21 cellular contexts compared by ENCODE assay signal in genomic region chr2:169609264-169609663, GRCh38. TPM values are rescaled to one million over a fixed set of nuclear protein-coding genes. Genes with fewer than 3 reads are reported as not detected.
DNase-seq lines count a peak whose midpoint lies in the region; ATAC-seq, FAIRE-seq and TF ChIP-seq lines count a peak whose summit lies in the region.
"Had no signal": no experiment of that assay in that cellular context is flagged by ENCODE, and none has a peak within 500 bp of the region (broad histone marks: within the 10 kb centered on the region; RNA-seq: fewer than 3 reads in every experiment).

No MANE protein-coding gene starts in this region.

- ATAC-seq in stimulated activated naive CD8-positive, alpha-beta T cell treated with anti-CD3 and anti-CD28 coated beads, Interleukin-15, amount 100 ng/mL, for 72 hours: no peak
- no peak for ATAC-seq in HepG2
- ATAC-seq in HG02642 (IDR thresholded peaks at IDR 0.05; ENCODE audit: poor library complexity, unreplicated experiment): no peak
- ATAC-seq in effector memory CD8-positive, alpha-beta T cell (replicated peaks): no peak
- ATAC-seq: A549, GM12878, HCT116 had no signal

- H3K4me3 Mint-ChIP-seq in stimulated activated naive CD8-positive, alpha-beta T cell treated with anti-CD3 and anti-CD28 coated beads, Interleukin-15, Interleukin-2, amounts not matched to agents 100 ng/mL and 50 ng/mL, for 24 hours: no peak overlapping the region
- no peak overlapping the region for H3K4me3 Mint-ChIP-seq in stimulated activated naive CD8-positive, alpha-beta T cell treated with anti-CD3 and anti-CD28 coated beads, Interleukin-15, amount 100 ng/mL, for 72 hours
- H3K4me3 Mint-ChIP-seq in effector memory CD8-positive, alpha-beta T cell: no peak overlapping the region
- H3K4me3 Mint-ChIP-seq: CD4-positive, alpha-beta memory T cell; HFFc6 had no signal

- H3K27me3 ChIP-seq in HepG2 (ENCODE audit: control insufficient read depth in 1 of 2, insufficient read depth in 2 of 2, low read length in 2 of 2) (no peaks in the 10 kb centered on the region), osteoblast (ENCODE audit: insufficient read depth, low read length) (no peaks in the 10 kb centered on the region)

- H3K4me2 ChIP-seq in HepG2 (ENCODE audit: low read depth, low read length) (no peak overlapping the region), osteoblast (ENCODE audit: insufficient read depth, low read length) (no peak overlapping the region)
- H3K4me2 ChIP-seq: A549 had no signal

- CTCF ChIA-PET in HepG2 (lab: Yijun Ruan, JAX; ENCODE audit: low intra/inter-chr PET ratio, low total read pairs): no interaction called here

- peak; percentile 6 for DNase-seq in DMS 273 (lab: John Stamatoyannopoulos, UW; ENCODE audit: unreplicated experiment)
- no peak for DNase-seq in DMS 273 treated with DMSO at 0.1 percent for 48 hours (lab: John Stamatoyannopoulos, UW)
- no peak for DNase-seq in stimulated activated naive CD8-positive, alpha-beta T cell treated with anti-CD3 and anti-CD28 coated beads, Interleukin-15, amount 100 ng/mL, for 72 hours
- no peak for DNase-seq in HepG2 (ENCODE audit: low spot score)
- no peak for DNase-seq in osteoblast (ENCODE audit: insufficient read length, low spot score, missing footprints)
- no peak for DNase-seq in effector memory CD8-positive, alpha-beta T cell
- DNase-seq: AML-193; CD4-positive, alpha-beta memory T cell; DMS53; DND-41; EL; GOT3; H7; HFFc6 had no signal

- H3K36me3 Mint-ChIP-seq in stimulated activated naive CD8-positive, alpha-beta T cell treated with anti-CD3 and anti-CD28 coated beads, Interleukin-15, Interleukin-2, amounts not matched to agents 100 ng/mL and 50 ng/mL, for 24 hours (ENCODE audit: low read depth): peaks cover 80% of the 10 kb centered on the region
- H3K36me3 Mint-ChIP-seq in effector memory CD8-positive, alpha-beta T cell (ENCODE audit: insufficient read depth): peaks cover 92% of the 10 kb centered on the region

- H3K27ac Mint-ChIP-seq in stimulated activated naive CD8-positive, alpha-beta T cell treated with anti-CD3 and anti-CD28 coated beads, Interleukin-15, Interleukin-2, amounts not matched to agents 100 ng/mL and 50 ng/mL, for 24 hours: peak overlapping the region; percentile 47
- peak overlapping the region in 1 of 2 donors; percentile 26 for H3K27ac Mint-ChIP-seq in stimulated activated naive CD8-positive, alpha-beta T cell treated with anti-CD3 and anti-CD28 coated beads, Interleukin-15, amount 100 ng/mL, for 72 hours
- H3K27ac Mint-ChIP-seq in effector memory CD8-positive, alpha-beta T cell: peak overlapping the region in 1 of 2 donors; percentile 52
- H3K27ac Mint-ChIP-seq: HFFc6 had no signal

- TF ChIP-seq EP300 in HepG2 (IDR thresholded peaks at IDR 0.05; ENCODE audit: low read depth in 2 of 2, low read length in 2 of 2) (no peak), HepG2 (CRISPR knock-in tag; IDR thresholded peaks at IDR 0.05; ENCODE audit: borderline replicate concordance) (no peak)

- H3K9me3 ChIP-seq in HepG2 (ENCODE audit: low read length) (no peaks in the 10 kb centered on the region), osteoblast (ENCODE audit: low read depth, low read length) (no peaks in the 10 kb centered on the region)
- H3K9me3 ChIP-seq: A549 had no signal

- no peaks in the 10 kb centered on the region for H3K4me1 Mint-ChIP-seq in stimulated activated naive CD8-positive, alpha-beta T cell treated with anti-CD3 and anti-CD28 coated beads, Interleukin-15, Interleukin-2, amounts not matched to agents 100 ng/mL and 50 ng/mL, for 24 hours (ENCODE audit: low read depth)
- H3K4me1 Mint-ChIP-seq in stimulated activated naive CD8-positive, alpha-beta T cell treated with anti-CD3 and anti-CD28 coated beads, Interleukin-15, amount 100 ng/mL, for 72 hours: no peaks in the 10 kb centered on the region
- peaks cover 0 to 7% of the 10 kb centered on the region in 2 donors for H3K4me1 Mint-ChIP-seq in effector memory CD8-positive, alpha-beta T cell (ENCODE audit: low read depth in 2 of 2)

- TF ChIP-seq RAD21 in HepG2 (CRISPR knock-in tag; IDR thresholded peaks at IDR 0.05): no peak

- H3K4me3 ChIP-seq in HepG2 (replicated peaks in 1 of 3; ENCODE audit: insufficient read depth in 1 of 3, low read depth in 2 of 3, low read length in 3 of 3) (no peak overlapping the region), osteoblast (ENCODE audit: insufficient read depth, low read length) (no peak overlapping the region)
- H3K4me3 ChIP-seq: A549, GM12878 had no signal

- H3K9ac ChIP-seq in HepG2 (ENCODE audit: insufficient read depth, low read depth, low read length): no peak overlapping the region

- BruUV-seq in HepG2 (replicated peaks; lab: Mats Ljungman, UMichigan): TSS peak; percentile 25

- H3K27me3 Mint-ChIP-seq in stimulated activated naive CD8-positive, alpha-beta T cell treated with anti-CD3 and anti-CD28 coated beads, Interleukin-15, Interleukin-2, amounts not matched to agents 100 ng/mL and 50 ng/mL, for 24 hours: no peaks in the 10 kb centered on the region
- H3K27me3 Mint-ChIP-seq in stimulated activated naive CD8-positive, alpha-beta T cell treated with anti-CD3 and anti-CD28 coated beads, Interleukin-15, amount 100 ng/mL, for 72 hours: no peaks in the 10 kb centered on the region
- H3K27me3 Mint-ChIP-seq in effector memory CD8-positive, alpha-beta T cell: no peaks in the 10 kb centered on the region
- H3K27me3 Mint-ChIP-seq: CD4-positive, alpha-beta memory T cell had no signal

- WGBS in HepG2 (ENCODE audit: low lambda C conversion rate): 86% methylated on average over 2 of the region's 2 CpGs

- H3K36me3 ChIP-seq in HepG2 (replicated peaks in 1 of 2; ENCODE audit: control insufficient read depth in 1 of 2, insufficient read depth in 2 of 2, low read length in 2 of 2): peaks cover 18 to 79% of the 10 kb centered on the region in 2 experiments
- H3K36me3 ChIP-seq in osteoblast (ENCODE audit: insufficient read depth, low read length): peaks cover 64% of the 10 kb centered on the region

- H3K27ac ChIP-seq in HepG2 (ENCODE audit: extremely low read length, insufficient read depth, low read length) (no peak overlapping the region), osteoblast (ENCODE audit: low read depth, low read length) (no peak overlapping the region)
- H3K27ac ChIP-seq: 22Rv1, A549, C4-2B had no signal

- TF ChIP-seq CTCF in HepG2 (CRISPR knock-in tag; IDR thresholded peaks at IDR 0.05) (no peak), osteoblast (IDR thresholded peaks at IDR 0.05; ENCODE audit: extremely low read depth, low read depth, low read length) (no peak)

- in situ Hi-C loops in HepG2 (cut with HindIII; ENCODE audit: extremely low pct_ligation_motif_present, low pct_unique_long_range_greater_than_20kb): no loop called here

- TF ChIP-seq POLR2A in HepG2 (IDR thresholded peaks at IDR 0.05; ENCODE audit: insufficient read depth in 1 of 2, low read depth in 2 of 2, low read length in 2 of 2): no peak

- POLR2A ChIA-PET in HepG2 (lab: Yijun Ruan, JAX): no interaction called here

- FAIRE-seq in HepG2 (lab: Jason Lieb, UNC): no peak
- FAIRE-seq: A549, GM12878 had no signal

- intact Hi-C loops in HepG2 (cut with micrococcal nuclease; ENCODE audit: unreplicated experiment): no loop called here

- H3K4me1 ChIP-seq in HepG2 (ENCODE audit: insufficient read depth, low read length) (no peaks in the 10 kb centered on the region), osteoblast (ENCODE audit: insufficient read depth, low read length) (no peaks in the 10 kb centered on the region)
- H3K4me1 ChIP-seq: A549 had no signal

- H3K79me2 ChIP-seq in HepG2 (ENCODE audit: insufficient read depth, low read length) (peaks cover under 1% of the 10 kb centered on the region), osteoblast (ENCODE audit: insufficient read depth, low read length) (peaks cover 2% of the 10 kb centered on the region)

- H2AFZ ChIP-seq in HepG2 (ENCODE audit: low read length) (no peak overlapping the region), osteoblast (ENCODE audit: low read length) (no peak overlapping the region)

- no peaks in the 10 kb centered on the region; the same call in 1 of the 2 replicates for H4K20me1 ChIP-seq in HepG2 (ENCODE audit: insufficient read depth, low read length)
- no peaks in the 10 kb centered on the region for H4K20me1 ChIP-seq in osteoblast (ENCODE audit: insufficient read depth, low read length)

- no peaks in the 10 kb centered on the region for H3K9me3 Mint-ChIP-seq in stimulated activated naive CD8-positive, alpha-beta T cell treated with anti-CD3 and anti-CD28 coated beads, Interleukin-15, Interleukin-2, amounts not matched to agents 100 ng/mL and 50 ng/mL, for 24 hours
- no peaks in the 10 kb centered on the region for H3K9me3 Mint-ChIP-seq in stimulated activated naive CD8-positive, alpha-beta T cell treated with anti-CD3 and anti-CD28 coated beads, Interleukin-15, amount 100 ng/mL, for 72 hours
- no peaks in the 10 kb centered on the region for H3K9me3 Mint-ChIP-seq in effector memory CD8-positive, alpha-beta T cell
- H3K9me3 Mint-ChIP-seq: CD4-positive, alpha-beta memory T cell; HFFc6 had no signal

RNA-seq across cellular contexts. Expression of gene PPIG, which starts 25.1 kb away (rescaled TPM):
- total RNA-seq in HepG2 (2016; rRNA removed; fragmentation: Illumina TruSeq; extraction: Trizol) (81.0 and 133 TPM in 2 replicates), osteoblast (23.3 and 25.3 TPM in 2 replicates)
- total RNA-seq in HepG2 (2016; cell fraction: cytosol; rRNA removed; fragmentation: Illumina TruSeq; extraction: Trizol; ENCODE audit: low read depth): 43.8 and 52.0 TPM in 2 replicates
- total RNA-seq in HepG2 (2016; cell fraction: insoluble cytoplasmic fraction; rRNA removed; fragmentation: Illumina TruSeq; extraction: Trizol): 82.9 and 127 TPM in 2 replicates
- total RNA-seq in HepG2 (2016; cell fraction: membrane; rRNA removed; fragmentation: Illumina TruSeq; extraction: Trizol): 24.4 and 29.2 TPM in 2 replicates
- total RNA-seq in HepG2 (2016; cell fraction: nucleus; rRNA removed; fragmentation: Illumina TruSeq; extraction: Trizol): 72.4 and 83.1 TPM in 2 replicates
- polyA plus RNA-seq in HepG2 (2011; rRNA removed): 22.2 and 31.3 TPM in 2 replicates
- polyA plus RNA-seq in HepG2 (2011; cell fraction: cytosol; rRNA removed): 8.5 and 17.7 TPM in 2 replicates
- polyA plus RNA-seq in HepG2 (2011; cell fraction: nucleus; rRNA removed): 13.5 and 16.6 TPM in 2 replicates
- 32.8 and 61.8 TPM in 2 replicates for polyA plus RNA-seq in HepG2 (2012)
- polyA plus RNA-seq in HepG2 (2016; cell fraction: cytosol; fragmentation: Illumina TruSeq; extraction: Trizol; ENCODE audit: low read depth): 2.2 and 3.7 TPM in 2 replicates
- 126 and 138 TPM in 2 replicates for polyA plus RNA-seq in HepG2 (2016; cell fraction: insoluble cytoplasmic fraction; fragmentation: Illumina TruSeq; extraction: Trizol; ENCODE audit: low read depth)
- 5.0 and 7.1 TPM in 2 replicates for polyA plus RNA-seq in HepG2 (2016; cell fraction: membrane; fragmentation: Illumina TruSeq; extraction: Trizol; ENCODE audit: low read depth)
- polyA plus RNA-seq in HepG2 (2016; cell fraction: nucleus; fragmentation: Illumina TruSeq; extraction: Trizol; ENCODE audit: insufficient read depth, low read depth): 86.8 and 89.0 TPM in 2 replicates
- polyA minus RNA-seq in HepG2 (2011; rRNA and poly(A)+ RNA removed; ENCODE audit: low replicate concordance): 4.2 and 10.6 TPM in 2 replicates
- polyA minus RNA-seq in HepG2 (2011; cell fraction: cytosol; rRNA and poly(A)+ RNA removed): 14.6 and 17.6 TPM in 2 replicates
- polyA minus RNA-seq in HepG2 (2011; cell fraction: nucleus; rRNA and poly(A)+ RNA removed): 76.1 and 82.5 TPM in 2 replicates

RNA-seq across cellular contexts. Expression of gene FASTKD1, which starts 35.6 kb away (rescaled TPM):
- total RNA-seq in HepG2 (2016; rRNA removed; fragmentation: Illumina TruSeq; extraction: Trizol): 38.0 and 43.2 TPM in 2 replicates
- 15.5 and 18.7 TPM in 2 replicates for total RNA-seq in HepG2 (2016; cell fraction: cytosol; rRNA removed; fragmentation: Illumina TruSeq; extraction: Trizol; ENCODE audit: low read depth)
- total RNA-seq in HepG2 (2016; cell fraction: insoluble cytoplasmic fraction; rRNA removed; fragmentation: Illumina TruSeq; extraction: Trizol): 37.9 and 45.6 TPM in 2 replicates
- 20.1 and 23.7 TPM in 2 replicates for total RNA-seq in HepG2 (2016; cell fraction: membrane; rRNA removed; fragmentation: Illumina TruSeq; extraction: Trizol)
- 35.9 and 37.3 TPM in 2 replicates for total RNA-seq in HepG2 (2016; cell fraction: nucleus; rRNA removed; fragmentation: Illumina TruSeq; extraction: Trizol)
- 23.8 and 35.0 TPM in 2 replicates for polyA plus RNA-seq in HepG2 (2011; rRNA removed)
- 7.2 and 9.4 TPM in 2 replicates for polyA plus RNA-seq in HepG2 (2011; cell fraction: cytosol; rRNA removed)
- 36.2 and 36.8 TPM in 2 replicates for polyA plus RNA-seq in HepG2 (2011; cell fraction: nucleus; rRNA removed)
- polyA plus RNA-seq in HepG2 (2012): 25.2 and 26.2 TPM in 2 replicates
- polyA plus RNA-seq in HepG2 (2016; cell fraction: cytosol; fragmentation: Illumina TruSeq; extraction: Trizol; ENCODE audit: low read depth): 3.0 and 3.8 TPM in 2 replicates
- polyA plus RNA-seq in HepG2 (2016; cell fraction: insoluble cytoplasmic fraction; fragmentation: Illumina TruSeq; extraction: Trizol; ENCODE audit: low read depth): 34.0 and 34.1 TPM in 2 replicates
- polyA plus RNA-seq in HepG2 (2016; cell fraction: membrane; fragmentation: Illumina TruSeq; extraction: Trizol; ENCODE audit: low read depth): 9.0 and 9.3 TPM in 2 replicates
- 55.1 and 62.3 TPM in 2 replicates for polyA plus RNA-seq in HepG2 (2016; cell fraction: nucleus; fragmentation: Illumina TruSeq; extraction: Trizol; ENCODE audit: insufficient read depth, low read depth)
- polyA minus RNA-seq in HepG2 (2011; rRNA and poly(A)+ RNA removed; ENCODE audit: low replicate concordance): 9.1 and 13.1 TPM in 2 replicates
- 9.1 and 15.7 TPM in 2 replicates for polyA minus RNA-seq in HepG2 (2011; cell fraction: cytosol; rRNA and poly(A)+ RNA removed)
- polyA minus RNA-seq in HepG2 (2011; cell fraction: nucleus; rRNA and poly(A)+ RNA removed): 86.7 and 90.4 TPM in 2 replicates
- 14.5 and 18.3 TPM in 2 replicates for total RNA-seq in osteoblast
